8 cellular contexts compared by ENCODE assay signal in genomic region chr3:119033393-119034255, GRCh38. TPM values are rescaled to one million over a fixed set of nuclear protein-coding genes. Genes with fewer than 3 reads are reported as not detected.
DNase-seq lines count a peak whose midpoint lies in the region; ATAC-seq and TF ChIP-seq lines count a peak whose summit lies in the region.

No MANE protein-coding gene starts in this region.

- H2AFZ ChIP-seq in SU-DHL-6 (ENCODE audit: low read depth, low read length, severe bottlenecking) (peak overlapping the region; percentile 39), fibroblast of lung (ENCODE audit: low read length) (no peak overlapping the region)

- H3K9me3 ChIP-seq in ES-I3 (ENCODE audit: control insufficient read depth, insufficient read depth, low read length), result no peaks in the 10 kb centered on the region
- no peaks in the 10 kb centered on the region for H3K9me3 ChIP-seq in SU-DHL-6 (ENCODE audit: insufficient read depth, low read length)
- H3K9me3 ChIP-seq in fibroblast of lung (ENCODE audit: control insufficient read depth, insufficient read depth, low read depth, low read length), result no peaks in the 10 kb centered on the region

- no peaks in the 10 kb centered on the region for H3K79me2 ChIP-seq in SU-DHL-6 (ENCODE audit: insufficient read depth, low read length)
- no peaks in the 10 kb centered on the region for H3K79me2 ChIP-seq in fibroblast of lung (ENCODE audit: control insufficient read depth, insufficient read depth, low read length)

- DNase-seq in fibroblast of lung (ENCODE audit: low read depth in 2 of 2) (no peak), pons (ENCODE audit: low spot score) (peak; percentile 55), NCI-H748 treated with DMSO at 0.1 percent for 48 hours (lab: John Stamatoyannopoulos, UW) (no peak), GOT3 (lab: John Stamatoyannopoulos, UW) (no peak)

- TF ChIP-seq CTCF in SU-DHL-6 (IDR thresholded peaks at IDR 0.05; ENCODE audit: insufficient read depth, low read length, poor library complexity, severe bottlenecking) (no peak), fibroblast of lung (conservative IDR thresholded peaks at IDR 0.05 in 1 of 2, IDR thresholded peaks at IDR 0.05 in 1 of 2; ENCODE audit: low read depth in 1 of 2, low read length in 2 of 2) (no peak)

- no peaks in the 10 kb centered on the region for H3K9me2 ChIP-seq in SU-DHL-6 (replicated peaks; ENCODE audit: insufficient read depth, low read length)

- peak overlapping the region; percentile 72; the same call in 1 of the 2 replicates for H3K9ac ChIP-seq in ES-I3 (ENCODE audit: low read depth, low read length)
- H3K9ac ChIP-seq in SU-DHL-6 (ENCODE audit: low read length), result no peak overlapping the region
- no peak overlapping the region for H3K9ac ChIP-seq in fibroblast of lung (ENCODE audit: insufficient read depth, low read length)

- H3K4me2 ChIP-seq in SU-DHL-6 (ENCODE audit: low read depth, low read length, poor library complexity, severe bottlenecking) (peak overlapping the region; percentile 50), fibroblast of lung (ENCODE audit: extremely low read depth, insufficient read depth, low read length) (peak overlapping the region; percentile 7)

- H4K20me1 ChIP-seq in SU-DHL-6 (ENCODE audit: low read depth, low read length), result no peaks in the 10 kb centered on the region
- H4K20me1 ChIP-seq in fibroblast of lung (ENCODE audit: control insufficient read depth, extremely low read depth, insufficient read depth, low read length), result no peaks in the 10 kb centered on the region

- no peak overlapping the region for H3K4me3 ChIP-seq in SU-DHL-6 (ENCODE audit: insufficient read depth, low read length, poor library complexity, severe bottlenecking)
- no peak overlapping the region for H3K4me3 ChIP-seq in fibroblast of lung (replicated peaks in 1 of 4; ENCODE audit: control extremely low read depth in 1 of 4, insufficient read depth in 1 of 4, low read depth in 3 of 4, low read length in 4 of 4)

- H3F3A ChIP-seq in SU-DHL-6 (ENCODE audit: insufficient read depth), result no peaks in the 10 kb centered on the region

- H3K36me3 ChIP-seq in ES-I3 (ENCODE audit: insufficient read depth, low read length) (no peaks in the 10 kb centered on the region), SU-DHL-6 (ENCODE audit: low read length) (no peaks in the 10 kb centered on the region), fibroblast of lung (ENCODE audit: control insufficient read depth, insufficient read depth, low read length) (no peaks in the 10 kb centered on the region)

- ATAC-seq in HG03442 (IDR thresholded peaks at IDR 0.05; ENCODE audit: unreplicated experiment) (no peak), HG03354 (IDR thresholded peaks at IDR 0.05; ENCODE audit: poor library complexity, severe bottlenecking, unreplicated experiment) (no peak)

- no peak overlapping the region for H3K27ac ChIP-seq in SU-DHL-6 (ENCODE audit: low read depth, low read length)
- H3K27ac ChIP-seq in fibroblast of lung (ENCODE audit: insufficient read depth, low read length), result no peak overlapping the region

- H3K27me3 ChIP-seq in SU-DHL-6 (ENCODE audit: low read length) (no peaks in the 10 kb centered on the region), fibroblast of lung (ENCODE audit: control insufficient read depth, insufficient read depth, low read length) (peaks cover 12% of the 10 kb centered on the region)

- H3K4me1 ChIP-seq in ES-I3 (ENCODE audit: insufficient read depth, low read length) (no peaks in the 10 kb centered on the region), fibroblast of lung (ENCODE audit: control insufficient read depth, extremely low read depth, insufficient read depth, low read length) (no peaks in the 10 kb centered on the region)

RNA-seq across cellular contexts. Expression of gene IGSF11, which starts 1.0 kb away (rescaled TPM):
- under 0.01 and 0.26 TPM in 2 replicates for total RNA-seq in fibroblast of lung
- polyA plus RNA-seq in fibroblast of lung, result not detected in 2 replicates
- polyA plus RNA-seq in fibroblast of lung (2012), result not detected in 2 replicates
- not detected in 2 replicates for polyA minus RNA-seq in fibroblast of lung (ENCODE audit: low replicate concordance)
